1 cellular context compared by ENCODE assay signal in the genomic region with DNA sequence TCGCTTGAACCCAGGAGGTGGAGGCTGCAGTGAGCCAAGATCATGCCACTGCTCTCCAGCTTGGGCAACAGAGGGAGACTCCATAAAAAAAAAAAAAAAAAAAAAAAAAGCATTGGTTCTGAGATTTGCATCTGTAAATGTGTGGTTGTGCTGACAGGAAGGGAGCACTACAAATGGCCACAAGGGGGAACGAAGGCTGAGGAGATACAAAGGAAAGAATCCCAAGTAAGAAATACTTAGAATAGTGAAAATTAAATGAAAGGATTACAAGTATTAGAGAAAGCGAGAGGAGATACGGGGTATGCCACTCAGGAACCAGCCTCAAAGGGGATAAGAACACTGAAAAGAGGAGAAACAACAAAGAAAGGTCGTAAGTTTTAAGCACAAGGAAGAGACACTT.
TF ChIP-seq lines count a peak whose summit lies in the region.

No MANE protein-coding gene starts in this region.

TF ChIP-seq in GM23338, 12 proteins besides CTCF, POLR2A, EP300 and RAD21 (continued from another document):
- TF ChIP-seq, protein P1, sequence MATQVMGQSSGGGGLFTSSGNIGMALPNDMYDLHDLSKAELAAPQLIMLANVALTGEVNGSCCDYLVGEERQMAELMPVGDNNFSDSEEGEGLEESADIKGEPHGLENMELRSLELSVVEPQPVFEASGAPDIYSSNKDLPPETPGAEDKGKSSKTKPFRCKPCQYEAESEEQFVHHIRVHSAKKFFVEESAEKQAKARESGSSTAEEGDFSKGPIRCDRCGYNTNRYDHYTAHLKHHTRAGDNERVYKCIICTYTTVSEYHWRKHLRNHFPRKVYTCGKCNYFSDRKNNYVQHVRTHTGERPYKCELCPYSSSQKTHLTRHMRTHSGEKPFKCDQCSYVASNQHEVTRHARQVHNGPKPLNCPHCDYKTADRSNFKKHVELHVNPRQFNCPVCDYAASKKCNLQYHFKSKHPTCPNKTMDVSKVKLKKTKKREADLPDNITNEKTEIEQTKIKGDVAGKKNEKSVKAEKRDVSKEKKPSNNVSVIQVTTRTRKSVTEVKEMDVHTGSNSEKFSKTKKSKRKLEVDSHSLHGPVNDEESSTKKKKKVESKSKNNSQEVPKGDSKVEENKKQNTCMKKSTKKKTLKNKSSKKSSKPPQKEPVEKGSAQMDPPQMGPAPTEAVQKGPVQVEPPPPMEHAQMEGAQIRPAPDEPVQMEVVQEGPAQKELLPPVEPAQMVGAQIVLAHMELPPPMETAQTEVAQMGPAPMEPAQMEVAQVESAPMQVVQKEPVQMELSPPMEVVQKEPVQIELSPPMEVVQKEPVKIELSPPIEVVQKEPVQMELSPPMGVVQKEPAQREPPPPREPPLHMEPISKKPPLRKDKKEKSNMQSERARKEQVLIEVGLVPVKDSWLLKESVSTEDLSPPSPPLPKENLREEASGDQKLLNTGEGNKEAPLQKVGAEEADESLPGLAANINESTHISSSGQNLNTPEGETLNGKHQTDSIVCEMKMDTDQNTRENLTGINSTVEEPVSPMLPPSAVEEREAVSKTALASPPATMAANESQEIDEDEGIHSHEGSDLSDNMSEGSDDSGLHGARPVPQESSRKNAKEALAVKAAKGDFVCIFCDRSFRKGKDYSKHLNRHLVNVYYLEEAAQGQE (IDR thresholded peaks at IDR 0.05; ENCODE audit: unreplicated experiment), result no peak
- TF ChIP-seq JUNB (IDR thresholded peaks at IDR 0.05; ENCODE audit: unreplicated experiment) (no peak), EZH2phosphoT487 (IDR thresholded peaks at IDR 0.05; ENCODE audit: unreplicated experiment) (no peak), ZNF114 (CRISPR knock-in tag; IDR thresholded peaks at IDR 0.05) (no peak)
